Comparison of ENCODE assay signal across 10 cellular contexts in the genomic region with DNA sequence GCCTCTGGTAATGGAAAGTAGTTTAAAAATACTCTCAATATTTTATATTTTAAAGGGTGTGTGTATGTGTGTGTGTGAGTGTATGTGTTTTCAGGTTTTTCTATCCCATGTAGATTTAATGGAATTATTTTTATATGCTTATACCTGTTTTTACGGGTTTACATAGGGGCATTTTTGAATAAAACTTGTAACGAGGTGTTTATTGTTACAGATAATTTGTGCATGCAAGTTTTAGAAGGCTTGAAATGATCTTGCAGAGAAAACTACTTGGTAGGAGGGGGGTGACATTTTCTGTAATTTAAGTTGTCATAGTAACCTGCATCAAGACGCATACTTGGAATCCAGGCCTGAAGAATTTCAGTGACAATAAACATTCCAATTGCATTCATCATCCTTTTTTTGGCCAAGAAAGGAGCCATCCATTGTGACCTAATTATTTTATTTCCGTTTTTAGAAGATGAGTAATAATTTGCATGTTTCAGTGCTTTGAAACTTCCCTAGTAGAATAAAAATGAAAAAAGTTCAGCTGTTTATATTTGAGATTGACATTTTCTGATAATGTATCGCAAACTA. TPM values are rescaled to one million over a fixed set of nuclear protein-coding genes. Genes with fewer than 3 reads are reported as not detected.
DNase-seq lines count a peak whose midpoint lies in the region; ATAC-seq, FAIRE-seq and TF ChIP-seq lines count a peak whose summit lies in the region.
"Had no signal": no experiment of that assay in that cellular context is flagged by ENCODE, and none has a peak within 500 bp of the region (broad histone marks: within the 10 kb centered on the region; RNA-seq: fewer than 3 reads in every experiment).

No MANE protein-coding gene starts in this region.

- TF ChIP-seq CTCF in foreskin keratinocyte (conservative IDR thresholded peaks at IDR 0.05) = no peak
- TF ChIP-seq CTCF in retinal pigment epithelial cell (conservative IDR thresholded peaks at IDR 0.05; ENCODE audit: low read depth, low read length) = no peak

- DNase-seq in H54 (ENCODE audit: insufficient read length, low spot score) (peak; percentile 27), foreskin keratinocyte (peak; percentile 69 to 82), retinal pigment epithelial cell (ENCODE audit: low read depth) (peak; percentile 66), cerebellar cortex (ENCODE audit: low spot score) (no peak)
- DNase-seq: activated effector memory CD4-positive, alpha-beta T cell treated with anti-CD3 and anti-CD28 coated beads, Interleukin-2, amount 50 U/mL, for 16 hours; stimulated activated CD4-positive, alpha-beta T cell treated with anti-CD3 and anti-CD28 coated beads, Interleukin-4, amount 100 ng/mL, for 4 hours had no signal

- no peaks in the 10 kb centered on the region for H3K27me3 ChIP-seq in foreskin keratinocyte

- ATAC-seq in SK-N-SH treated with all-trans-retinoic acid at 6 μM for 48 hours (peak; percentile 45), foreskin keratinocyte (peak; percentile 66), GM19463 (IDR thresholded peaks at IDR 0.05; ENCODE audit: unreplicated experiment) (no peak), HG03025 (IDR thresholded peaks at IDR 0.05; ENCODE audit: low FRiP score, unreplicated experiment) (no peak), HG03139 (IDR thresholded peaks at IDR 0.05; ENCODE audit: unreplicated experiment) (no peak)

- H3K4me1 ChIP-seq in foreskin keratinocyte = peaks cover 15% of the 10 kb centered on the region

- H3K4me3 ChIP-seq in retinal pigment epithelial cell (ENCODE audit: low read length) = no peak overlapping the region

- TF ChIP-seq POLR2A in H54 (IDR thresholded peaks at IDR 0.05; ENCODE audit: low read depth, low read length) = no peak

- peak; percentile 96 for FAIRE-seq in H54 (lab: Jason Lieb, UNC)

- no peak overlapping the region for H3K27ac ChIP-seq in foreskin keratinocyte

TF ChIP-seq in SK-N-SH treated with all-trans-retinoic acid at 6 μM for 48 hours, 23 proteins besides CTCF, POLR2A, EP300 and RAD21:
- no peak for TF ChIP-seq BACH2 (CRISPR knock-in tag; IDR thresholded peaks at IDR 0.05; ENCODE audit: borderline replicate concordance)
- TF ChIP-seq, protein P1, sequence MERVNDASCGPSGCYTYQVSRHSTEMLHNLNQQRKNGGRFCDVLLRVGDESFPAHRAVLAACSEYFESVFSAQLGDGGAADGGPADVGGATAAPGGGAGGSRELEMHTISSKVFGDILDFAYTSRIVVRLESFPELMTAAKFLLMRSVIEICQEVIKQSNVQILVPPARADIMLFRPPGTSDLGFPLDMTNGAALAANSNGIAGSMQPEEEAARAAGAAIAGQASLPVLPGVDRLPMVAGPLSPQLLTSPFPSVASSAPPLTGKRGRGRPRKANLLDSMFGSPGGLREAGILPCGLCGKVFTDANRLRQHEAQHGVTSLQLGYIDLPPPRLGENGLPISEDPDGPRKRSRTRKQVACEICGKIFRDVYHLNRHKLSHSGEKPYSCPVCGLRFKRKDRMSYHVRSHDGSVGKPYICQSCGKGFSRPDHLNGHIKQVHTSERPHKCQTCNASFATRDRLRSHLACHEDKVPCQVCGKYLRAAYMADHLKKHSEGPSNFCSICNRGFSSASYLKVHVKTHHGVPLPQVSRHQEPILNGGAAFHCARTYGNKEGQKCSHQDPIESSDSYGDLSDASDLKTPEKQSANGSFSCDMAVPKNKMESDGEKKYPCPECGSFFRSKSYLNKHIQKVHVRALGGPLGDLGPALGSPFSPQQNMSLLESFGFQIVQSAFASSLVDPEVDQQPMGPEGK (CRISPR knock-in tag; IDR thresholded peaks at IDR 0.05; ENCODE audit: borderline replicate concordance) = peak; percentile 67; the same call in 1 of the 2 replicates
- TF ChIP-seq CSDC2 (CRISPR knock-in tag; IDR thresholded peaks at IDR 0.05) = no peak
- TF ChIP-seq, protein P2, sequence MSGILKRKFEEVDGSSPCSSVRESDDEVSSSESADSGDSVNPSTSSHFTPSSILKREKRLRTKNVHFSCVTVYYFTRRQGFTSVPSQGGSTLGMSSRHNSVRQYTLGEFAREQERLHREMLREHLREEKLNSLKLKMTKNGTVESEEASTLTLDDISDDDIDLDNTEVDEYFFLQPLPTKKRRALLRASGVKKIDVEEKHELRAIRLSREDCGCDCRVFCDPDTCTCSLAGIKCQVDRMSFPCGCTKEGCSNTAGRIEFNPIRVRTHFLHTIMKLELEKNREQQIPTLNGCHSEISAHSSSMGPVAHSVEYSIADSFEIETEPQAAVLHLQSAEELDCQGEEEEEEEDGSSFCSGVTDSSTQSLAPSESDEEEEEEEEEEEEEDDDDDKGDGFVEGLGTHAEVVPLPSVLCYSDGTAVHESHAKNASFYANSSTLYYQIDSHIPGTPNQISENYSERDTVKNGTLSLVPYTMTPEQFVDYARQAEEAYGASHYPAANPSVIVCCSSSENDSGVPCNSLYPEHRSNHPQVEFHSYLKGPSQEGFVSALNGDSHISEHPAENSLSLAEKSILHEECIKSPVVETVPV (CRISPR knock-in tag; IDR thresholded peaks at IDR 0.05) = no peak
- no peak for TF ChIP-seq ZC3H10 (CRISPR knock-in tag; IDR thresholded peaks at IDR 0.05)
- TF ChIP-seq TCF4 (CRISPR knock-in tag; IDR thresholded peaks at IDR 0.05; ENCODE audit: borderline replicate concordance) = no peak
- TF ChIP-seq, protein P3, sequence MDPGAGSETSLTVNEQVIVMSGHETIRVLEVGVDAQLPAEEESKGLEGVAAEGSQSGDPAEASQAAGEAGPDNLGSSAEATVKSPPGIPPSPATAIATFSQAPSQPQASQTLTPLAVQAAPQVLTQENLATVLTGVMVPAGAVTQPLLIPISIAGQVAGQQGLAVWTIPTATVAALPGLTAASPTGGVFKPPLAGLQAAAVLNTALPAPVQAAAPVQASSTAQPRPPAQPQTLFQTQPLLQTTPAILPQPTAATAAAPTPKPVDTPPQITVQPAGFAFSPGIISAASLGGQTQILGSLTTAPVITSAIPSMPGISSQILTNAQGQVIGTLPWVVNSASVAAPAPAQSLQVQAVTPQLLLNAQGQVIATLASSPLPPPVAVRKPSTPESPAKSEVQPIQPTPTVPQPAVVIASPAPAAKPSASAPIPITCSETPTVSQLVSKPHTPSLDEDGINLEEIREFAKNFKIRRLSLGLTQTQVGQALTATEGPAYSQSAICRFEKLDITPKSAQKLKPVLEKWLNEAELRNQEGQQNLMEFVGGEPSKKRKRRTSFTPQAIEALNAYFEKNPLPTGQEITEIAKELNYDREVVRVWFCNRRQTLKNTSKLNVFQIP (CRISPR knock-in tag; IDR thresholded peaks at IDR 0.05; ENCODE audit: borderline replicate concordance, low read depth) = no peak
- TF ChIP-seq ZNF70 (CRISPR knock-in tag; IDR thresholded peaks at IDR 0.05) = no peak
- TF ChIP-seq, protein P4, sequence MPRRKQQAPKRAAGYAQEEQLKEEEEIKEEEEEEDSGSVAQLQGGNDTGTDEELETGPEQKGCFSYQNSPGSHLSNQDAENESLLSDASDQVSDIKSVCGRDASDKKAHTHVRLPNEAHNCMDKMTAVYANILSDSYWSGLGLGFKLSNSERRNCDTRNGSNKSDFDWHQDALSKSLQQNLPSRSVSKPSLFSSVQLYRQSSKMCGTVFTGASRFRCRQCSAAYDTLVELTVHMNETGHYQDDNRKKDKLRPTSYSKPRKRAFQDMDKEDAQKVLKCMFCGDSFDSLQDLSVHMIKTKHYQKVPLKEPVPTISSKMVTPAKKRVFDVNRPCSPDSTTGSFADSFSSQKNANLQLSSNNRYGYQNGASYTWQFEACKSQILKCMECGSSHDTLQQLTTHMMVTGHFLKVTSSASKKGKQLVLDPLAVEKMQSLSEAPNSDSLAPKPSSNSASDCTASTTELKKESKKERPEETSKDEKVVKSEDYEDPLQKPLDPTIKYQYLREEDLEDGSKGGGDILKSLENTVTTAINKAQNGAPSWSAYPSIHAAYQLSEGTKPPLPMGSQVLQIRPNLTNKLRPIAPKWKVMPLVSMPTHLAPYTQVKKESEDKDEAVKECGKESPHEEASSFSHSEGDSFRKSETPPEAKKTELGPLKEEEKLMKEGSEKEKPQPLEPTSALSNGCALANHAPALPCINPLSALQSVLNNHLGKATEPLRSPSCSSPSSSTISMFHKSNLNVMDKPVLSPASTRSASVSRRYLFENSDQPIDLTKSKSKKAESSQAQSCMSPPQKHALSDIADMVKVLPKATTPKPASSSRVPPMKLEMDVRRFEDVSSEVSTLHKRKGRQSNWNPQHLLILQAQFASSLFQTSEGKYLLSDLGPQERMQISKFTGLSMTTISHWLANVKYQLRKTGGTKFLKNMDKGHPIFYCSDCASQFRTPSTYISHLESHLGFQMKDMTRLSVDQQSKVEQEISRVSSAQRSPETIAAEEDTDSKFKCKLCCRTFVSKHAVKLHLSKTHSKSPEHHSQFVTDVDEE (CRISPR knock-in tag; IDR thresholded peaks at IDR 0.05) = no peak
- TF ChIP-seq ISL1 (CRISPR knock-in tag; IDR thresholded peaks at IDR 0.05) = peak; percentile 71; the same call in 1 of the 2 replicates
- TF ChIP-seq RARB (CRISPR knock-in tag; IDR thresholded peaks at IDR 0.05) = no peak
- TF ChIP-seq SNAI2 (CRISPR knock-in tag; IDR thresholded peaks at IDR 0.05) = no peak
- no peak for TF ChIP-seq ZNF565 (CRISPR knock-in tag; conservative IDR thresholded peaks at IDR 0.05; ENCODE audit: low read depth)
- no peak for TF ChIP-seq PPARA (CRISPR knock-in tag; IDR thresholded peaks at IDR 0.05; ENCODE audit: borderline replicate concordance)
- TF ChIP-seq, protein P5, sequence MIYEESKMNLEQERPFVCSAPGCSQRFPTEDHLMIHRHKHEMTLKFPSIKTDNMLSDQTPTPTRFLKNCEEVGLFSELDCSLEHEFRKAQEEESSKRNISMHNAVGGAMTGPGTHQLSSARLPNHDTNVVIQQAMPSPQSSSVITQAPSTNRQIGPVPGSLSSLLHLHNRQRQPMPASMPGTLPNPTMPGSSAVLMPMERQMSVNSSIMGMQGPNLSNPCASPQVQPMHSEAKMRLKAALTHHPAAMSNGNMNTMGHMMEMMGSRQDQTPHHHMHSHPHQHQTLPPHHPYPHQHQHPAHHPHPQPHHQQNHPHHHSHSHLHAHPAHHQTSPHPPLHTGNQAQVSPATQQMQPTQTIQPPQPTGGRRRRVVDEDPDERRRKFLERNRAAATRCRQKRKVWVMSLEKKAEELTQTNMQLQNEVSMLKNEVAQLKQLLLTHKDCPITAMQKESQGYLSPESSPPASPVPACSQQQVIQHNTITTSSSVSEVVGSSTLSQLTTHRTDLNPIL (CRISPR knock-in tag; IDR thresholded peaks at IDR 0.05; ENCODE audit: low read depth) = peak; percentile 50; the same call in 1 of the 2 replicates
- TF ChIP-seq TOX (CRISPR knock-in tag; IDR thresholded peaks at IDR 0.05; ENCODE audit: borderline replicate concordance) = no peak; the same call in 1 of the 2 replicates
- no peak for TF ChIP-seq OSR1 (CRISPR knock-in tag; IDR thresholded peaks at IDR 0.05)
- TF ChIP-seq GLIS3 (CRISPR knock-in tag; IDR thresholded peaks at IDR 0.05) = no peak
- no peak for TF ChIP-seq ARNTL (CRISPR knock-in tag; IDR thresholded peaks at IDR 0.05; ENCODE audit: borderline replicate concordance, low read depth)
- no peak for TF ChIP-seq ZFP3 (CRISPR knock-in tag; IDR thresholded peaks at IDR 0.05)
- TF ChIP-seq ESRRG (CRISPR knock-in tag; IDR thresholded peaks at IDR 0.05) = no peak

RNA-seq across cellular contexts. Expression of a gene that starts 39.0 kb away (rescaled TPM):
- total RNA-seq in foreskin keratinocyte = 15.6 and 17.1 TPM in 2 replicates
- 2.2 and 2.5 TPM in 2 replicates for polyA plus RNA-seq in foreskin keratinocyte

Comparison
In these comparisons a context has a peak if more than half of its experiments do, and no peak if none do; other contexts are left out.
1. ATAC-seq: peak in SK-N-SH treated with all-trans-retinoic acid at 6 μM for 48 hours (single experiment) and foreskin keratinocyte (single experiment); none in GM19463 (single experiment), HG03025 (single experiment) and HG03139 (single experiment).